In the genomic region with DNA sequence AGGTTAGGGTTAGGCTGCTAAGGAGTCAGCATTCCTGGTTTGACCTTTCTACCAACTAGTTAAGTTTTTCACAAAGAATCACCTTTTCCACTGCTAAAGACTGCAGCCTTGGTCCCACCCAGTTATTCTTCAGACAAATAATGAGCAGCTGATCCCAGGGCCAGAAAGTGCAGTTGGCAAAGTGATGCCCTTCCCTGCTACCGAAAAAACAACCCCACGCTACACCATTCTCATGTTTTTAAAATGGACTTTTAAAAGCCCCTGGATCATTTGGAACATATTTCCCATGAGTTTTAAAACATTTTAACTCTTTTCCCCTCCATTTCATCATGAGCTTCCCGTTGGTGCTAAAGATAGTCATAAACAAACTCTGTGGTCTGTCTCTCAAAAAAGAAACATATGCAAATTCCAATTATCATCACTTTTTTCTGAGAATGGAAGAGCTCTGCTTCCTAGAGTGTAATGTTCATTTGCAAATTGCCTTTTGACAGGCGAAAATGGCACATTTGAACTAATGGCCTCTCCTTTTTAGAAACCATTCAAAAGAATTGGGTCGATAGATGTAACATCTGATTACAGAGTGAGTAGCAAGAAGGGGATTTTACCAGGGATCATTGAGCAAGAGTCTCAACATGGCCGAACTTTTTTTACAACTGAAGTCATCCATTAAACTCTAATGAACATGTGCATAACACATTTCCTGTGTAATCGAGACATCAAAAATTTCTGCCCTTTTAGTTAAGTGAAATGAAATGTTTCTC, we compare ENCODE assay signal across 11 cellular contexts.
DNase-seq lines count a peak whose midpoint lies in the region; ATAC-seq, FAIRE-seq and TF ChIP-seq lines count a peak whose summit lies in the region.
"Had no signal": no experiment of that assay in that cellular context is flagged by ENCODE, and none has a peak within 500 bp of the region (broad histone marks: within the 10 kb centered on the region; RNA-seq: fewer than 3 reads in every experiment).

No MANE protein-coding gene starts in this region.

- no peaks in the 10 kb centered on the region for H3K9me3 ChIP-seq in CD4-positive, CD25-positive, alpha-beta regulatory T cell (ENCODE audit: control insufficient read depth in 2 of 2, low read length in 2 of 2)

- no peaks in the 10 kb centered on the region for H3K36me3 Mint-ChIP-seq in CD4-positive, CD25-positive, alpha-beta regulatory T cell
- peaks cover 3% of the 10 kb centered on the region for H3K36me3 Mint-ChIP-seq in activated naive CD8-positive, alpha-beta T cell treated with anti-CD3 and anti-CD28 coated beads, Interleukin-2, amount 50 U/mL, for 24 hours (ENCODE audit: low read depth)

- no peaks in the 10 kb centered on the region for H3K27me3 ChIP-seq in CD4-positive, CD25-positive, alpha-beta regulatory T cell (ENCODE audit: control insufficient read depth, insufficient read depth, low read length)
- H3K27me3 ChIP-seq in dorsolateral prefrontal cortex: peaks cover 0 to 10% (median 0%) of the 10 kb centered on the region in 45 donors

- no peaks in the 10 kb centered on the region for H3K36me3 ChIP-seq in CD4-positive, CD25-positive, alpha-beta regulatory T cell (ENCODE audit: control insufficient read depth, insufficient read depth, low read length)

- H3K27ac ChIP-seq in CD4-positive, CD25-positive, alpha-beta regulatory T cell (ENCODE audit: insufficient read depth, low read length, poor library complexity, severe bottlenecking): no peak overlapping the region
- H3K27ac ChIP-seq in dorsolateral prefrontal cortex: no peak overlapping the region

- no peak for FAIRE-seq in D721Med (lab: Jason Lieb, UNC)
- FAIRE-seq: G401.6 had no signal

- peaks cover 20% of the 10 kb centered on the region for H3K4me1 ChIP-seq in CD4-positive, CD25-positive, alpha-beta regulatory T cell (ENCODE audit: control insufficient read depth, insufficient read depth, low read length, poor library complexity, severe bottlenecking)

- H3K27ac Mint-ChIP-seq in CD4-positive, CD25-positive, alpha-beta regulatory T cell: peak overlapping the region; percentile 27 to 59 (median 59)
- peak overlapping the region; percentile 95 for H3K27ac Mint-ChIP-seq in activated naive CD8-positive, alpha-beta T cell treated with anti-CD3 and anti-CD28 coated beads, Interleukin-2, amount 50 U/mL, for 24 hours

- peak in 1 of 3 donors; percentile 83 for DNase-seq in CD4-positive, CD25-positive, alpha-beta regulatory T cell
- no peak for DNase-seq in activated naive CD8-positive, alpha-beta T cell treated with anti-CD3 and anti-CD28 coated beads, Interleukin-2, amount 50 U/mL, for 24 hours
- DNase-seq in mesenteric fat pad (ENCODE audit: low spot score): no peak
- DNase-seq in NCI-H1092 treated with DMSO at 0.1 percent for 48 hours (lab: John Stamatoyannopoulos, UW): no peak
- no peak for DNase-seq in D721Med (ENCODE audit: insufficient read length, low spot score)
- no peak for DNase-seq in dorsolateral prefrontal cortex
- DNase-seq: erythroblast, NCI-H1048 had no signal

- intact Hi-C loops in dorsolateral prefrontal cortex (cut with DNase I): no loop called here

- H3K4me1 Mint-ChIP-seq in CD4-positive, CD25-positive, alpha-beta regulatory T cell: peaks cover 27 to 33% (median 28%) of the 10 kb centered on the region in 4 donors
- peaks cover 51% of the 10 kb centered on the region for H3K4me1 Mint-ChIP-seq in activated naive CD8-positive, alpha-beta T cell treated with anti-CD3 and anti-CD28 coated beads, Interleukin-2, amount 50 U/mL, for 24 hours

- peaks cover 6% of the 10 kb centered on the region for H3K27me3 Mint-ChIP-seq in CD4-positive, CD25-positive, alpha-beta regulatory T cell
- H3K27me3 Mint-ChIP-seq in activated naive CD8-positive, alpha-beta T cell treated with anti-CD3 and anti-CD28 coated beads, Interleukin-2, amount 50 U/mL, for 24 hours: no peaks in the 10 kb centered on the region

- ATAC-seq in CD4-positive, CD25-positive, alpha-beta regulatory T cell (ENCODE audit: low read depth in 2 of 2): peak; percentile 12 to 37
- ATAC-seq in GM19324 (IDR thresholded peaks at IDR 0.05; ENCODE audit: low FRiP score, unreplicated experiment) (peak; percentile 60), HG03175 (IDR thresholded peaks at IDR 0.05; ENCODE audit: unreplicated experiment) (peak; percentile 49)
- ATAC-seq in activated naive CD8-positive, alpha-beta T cell treated with anti-CD3 and anti-CD28 coated beads, Interleukin-2, amount 50 U/mL, for 24 hours: peak; percentile 75

- H3K4me3 ChIP-seq in CD4-positive, CD25-positive, alpha-beta regulatory T cell (ENCODE audit: low read depth, low read length): peak overlapping the region; percentile 13
- no peak overlapping the region for H3K4me3 ChIP-seq in dorsolateral prefrontal cortex

- TF ChIP-seq CTCF in D721Med (IDR thresholded peaks at IDR 0.05; ENCODE audit: insufficient read depth, missing control alignments) (no peak), dorsolateral prefrontal cortex (IDR thresholded peaks at IDR 0.05 in 54 of 56, conservative IDR thresholded peaks at IDR 0.05 in 2 of 56; ENCODE audit: low read depth in 1 of 56, partially characterized antibody in 56 of 56) (no peak)

- H3K4me3 Mint-ChIP-seq in CD4-positive, CD25-positive, alpha-beta regulatory T cell: peak overlapping the region in 2 of 4 donors; percentile 14 to 29
- H3K4me3 Mint-ChIP-seq in activated naive CD8-positive, alpha-beta T cell treated with anti-CD3 and anti-CD28 coated beads, Interleukin-2, amount 50 U/mL, for 24 hours: peak overlapping the region; percentile 37

- peaks cover 0 to 6% (median 1%) of the 10 kb centered on the region in 7 donors for H3K9me3 Mint-ChIP-seq in CD4-positive, CD25-positive, alpha-beta regulatory T cell
- peaks cover 3% of the 10 kb centered on the region for H3K9me3 Mint-ChIP-seq in activated naive CD8-positive, alpha-beta T cell treated with anti-CD3 and anti-CD28 coated beads, Interleukin-2, amount 50 U/mL, for 24 hours

Comparison
In these comparisons a context has a peak if more than half of its experiments do, and no peak if none do; other contexts are left out.
1. ATAC-seq: peak in every context shown above with its lines; median percentile 75 in activated naive CD8-positive, alpha-beta T cell treated with anti-CD3 and anti-CD28 coated beads, Interleukin-2, amount 50 U/mL, for 24 hours; 60 in GM19324; 49 in HG03175; 24 in CD4-positive, CD25-positive, alpha-beta regulatory T cell.